ENCODE assay signal across 11 cellular contexts in genomic region chr11:48031602-48032001, GRCh38. TPM values are rescaled to one million over a fixed set of nuclear protein-coding genes. Genes with fewer than 3 reads are reported as not detected.
DNase-seq lines count a peak whose midpoint lies in the region; ATAC-seq and TF ChIP-seq lines count a peak whose summit lies in the region.
"Had no signal": no experiment of that assay in that cellular context is flagged by ENCODE, and none has a peak within 500 bp of the region (broad histone marks: within the 10 kb centered on the region; RNA-seq: fewer than 3 reads in every experiment).

No MANE protein-coding gene starts in this region.

- H2AFZ ChIP-seq in PC-9 = no peak overlapping the region

- BruUV-seq in PC-9 (replicated peaks; lab: Mats Ljungman, UMichigan) = no TSS peak

- no peaks in the 10 kb centered on the region for H3K9me2 ChIP-seq in PC-9 (ENCODE audit: insufficient read depth)

- peak overlapping the region in 10 of 11 experiments; percentile 52 to 85 (median 80); a peak in 19 of 22 replicates for H3K27ac ChIP-seq in BLaER1 treated with 17β-estradiol and CSF1 and Interleukin-3, amounts not matched to agents 10 nM and 100 nM
- H3K27ac ChIP-seq in endodermal cell (ENCODE audit: low read depth, low read length) = no peak overlapping the region
- H3K27ac ChIP-seq in PC-9 = no peak overlapping the region

- DNase-seq in endodermal cell = no peak
- no peak for DNase-seq in AG08395 (ENCODE audit: low spot score)
- DNase-seq in NK-92 treated with Interleukin-12 subunit alpha and Interleukin-12 subunit beta, amount 100 ng/mL, for 24 hours (lab: John Stamatoyannopoulos, UW) = no peak
- no peak for DNase-seq in PC-9
- DNase-seq in cardiac septum (ENCODE audit: low spot score) = no peak
- DNase-seq: activated CD4-positive, alpha-beta T cell treated with anti-CD3 and anti-CD28 coated beads for 4 hours; MG63 had no signal

- H3K4me3 Mint-ChIP-seq in endodermal cell = no peak overlapping the region

- H3K4me2 ChIP-seq in BLaER1 treated with 17β-estradiol and CSF1 and Interleukin-3, amounts not matched to agents 10 nM and 100 nM = peak overlapping the region; percentile 40 to 99 (median 80)
- H3K4me2 ChIP-seq in PC-9 = no peak overlapping the region

- no peaks in the 10 kb centered on the region for H3K27me3 ChIP-seq in BLaER1 treated with 17β-estradiol and CSF1 and Interleukin-3, amounts not matched to agents 10 nM and 100 nM
- no peaks in the 10 kb centered on the region for H3K27me3 ChIP-seq in endodermal cell (ENCODE audit: control insufficient read depth, insufficient read depth, low read length, poor library complexity, severe bottlenecking)
- no peaks in the 10 kb centered on the region for H3K27me3 ChIP-seq in PC-9 (ENCODE audit: insufficient read depth, low read depth)
- H3K27me3 ChIP-seq: MG63 had no signal

- ATAC-seq in GM19351 (IDR thresholded peaks at IDR 0.05; ENCODE audit: unreplicated experiment) = peak; percentile 68
- ATAC-seq in HG03196 (IDR thresholded peaks at IDR 0.05; ENCODE audit: unreplicated experiment) = peak; percentile 30
- ATAC-seq: Panc1 had no signal

- H3F3A ChIP-seq in PC-9 (ENCODE audit: insufficient read depth, low read depth) = peaks cover 33% of the 10 kb centered on the region; the same call in 1 of the 2 replicates

- no peak for TF ChIP-seq CTCF in endodermal cell (conservative IDR thresholded peaks at IDR 0.05)
- TF ChIP-seq CTCF in PC-9 (conservative IDR thresholded peaks at IDR 0.05) = no peak

- POLR2A ChIA-PET in PC-9 (lab: Charles Lee; ENCODE audit: unreplicated experiment) = no interaction called here

- H3K4me1 ChIP-seq in BLaER1 treated with 17β-estradiol and CSF1 and Interleukin-3, amounts not matched to agents 10 nM and 100 nM = peaks cover 41 to 100% (median 85%) of the 10 kb centered on the region in 10 experiments
- H3K4me1 ChIP-seq in endodermal cell (ENCODE audit: control insufficient read depth, insufficient read depth, low read length) = peaks cover 17% of the 10 kb centered on the region
- H3K4me1 ChIP-seq in PC-9 (replicated peaks; ENCODE audit: insufficient read depth) = peaks cover 37% of the 10 kb centered on the region

- peak overlapping the region; percentile 18 for H3K27ac Mint-ChIP-seq in endodermal cell

- CTCF ChIA-PET in PC-9 (lab: Charles Lee) = interaction anchor here (0.5 kb wide), 1 partner anchor 18 kb away, joined by 4 read pairs; no protein-coding TSS in a partner anchor

- peak overlapping the region in 7 of 11 experiments; percentile 10 to 72 (median 42); a peak in 12 of 22 replicates for H3K9ac ChIP-seq in BLaER1 treated with 17β-estradiol and CSF1 and Interleukin-3, amounts not matched to agents 10 nM and 100 nM
- H3K9ac ChIP-seq in endodermal cell (ENCODE audit: extremely low read depth, low read length, poor library complexity, severe bottlenecking) = no peak overlapping the region

- H3K4me3 ChIP-seq in BLaER1 treated with 17β-estradiol and CSF1 and Interleukin-3, amounts not matched to agents 10 nM and 100 nM = peak overlapping the region in 5 of 10 experiments; percentile 2 to 40 (median 19); a peak in 5 of 20 replicates
- H3K4me3 ChIP-seq in endodermal cell (ENCODE audit: low read length) (no peak overlapping the region), PC-9 (no peak overlapping the region)
- H3K4me3 ChIP-seq: MG63 had no signal

- peaks cover 47% of the 10 kb centered on the region for H3K4me1 Mint-ChIP-seq in endodermal cell

- intact Hi-C loops in PC-9 (cut with micrococcal nuclease; ENCODE audit: unreplicated experiment) (no loop called here), cardiac septum (cut with DNase I) (no loop called here)

- H3K27me3 Mint-ChIP-seq in endodermal cell (ENCODE audit: insufficient read depth) = no peaks in the 10 kb centered on the region

- WGBS in endodermal cell (ENCODE audit: insufficient coverage in 1 of 2, insufficient read length in 1 of 2), 2 experiments = 88 to 89% methylated on average over 2 to 6 of the region's 6 CpGs

- H3K79me2 ChIP-seq in PC-9 (ENCODE audit: low read depth) = peaks cover 78% of the 10 kb centered on the region

- peaks cover 0 to 98% (median 37%) of the 10 kb centered on the region in 11 experiments; a peak in 14 of 22 replicates for H4K20me1 ChIP-seq in BLaER1 treated with 17β-estradiol and CSF1 and Interleukin-3, amounts not matched to agents 10 nM and 100 nM
- no peaks in the 10 kb centered on the region for H4K20me1 ChIP-seq in PC-9 (ENCODE audit: insufficient read depth)

- H3K9me3 ChIP-seq in BLaER1 treated with 17β-estradiol and CSF1 and Interleukin-3, amounts not matched to agents 10 nM and 100 nM (replicated peaks in 1 of 11) = no peaks in the 10 kb centered on the region
- H3K9me3 ChIP-seq in endodermal cell (ENCODE audit: control insufficient read depth, low read length) (no peaks in the 10 kb centered on the region), PC-9 (ENCODE audit: insufficient read depth, low read depth) (no peaks in the 10 kb centered on the region)
- H3K9me3 ChIP-seq: MG63 had no signal

- no peaks in the 10 kb centered on the region for H3K9me3 Mint-ChIP-seq in endodermal cell

- H3K36me3 ChIP-seq in BLaER1 treated with 17β-estradiol and CSF1 and Interleukin-3, amounts not matched to agents 10 nM and 100 nM = peaks cover 0 to 66% (median 6%) of the 10 kb centered on the region in 11 experiments; a peak in 9 of 22 replicates
- H3K36me3 ChIP-seq in endodermal cell (ENCODE audit: control insufficient read depth, insufficient read depth, low read length) = no peaks in the 10 kb centered on the region
- H3K36me3 ChIP-seq in PC-9 (ENCODE audit: low read depth) = peaks cover 19% of the 10 kb centered on the region

- H3K36me3 Mint-ChIP-seq in endodermal cell (ENCODE audit: low read depth) = peaks cover 3% of the 10 kb centered on the region

RNA-seq across cellular contexts. Expression of gene PTPRJ, which starts 51.2 kb away (rescaled TPM):
- total RNA-seq in endodermal cell = 10 to 100 TPM; 26.5 to 37.4 TPM
- 11.9 TPM for polyA plus RNA-seq in endodermal cell (2013, experiment 1 of 2)
- 12.4 TPM for polyA plus RNA-seq in endodermal cell (2013, experiment 2 of 2)
- 43.3 and 43.7 TPM in 2 replicates for total RNA-seq in PC-9 (2021)
- total RNA-seq in cardiac septum = 11.0 TPM

Comparison
In these comparisons a context has a peak if more than half of its experiments do, and no peak if none do; other contexts are left out.
1. H3K27ac ChIP-seq: peak in BLaER1 treated with 17β-estradiol and CSF1 and Interleukin-3, amounts not matched to agents 10 nM and 100 nM (10 of 11); none in endodermal cell (single experiment) and PC-9 (single experiment).